ENCODE assay signal across 9 cellular contexts in genomic region chr19:3142292-3142670, GRCh38. TPM values are rescaled to one million over a fixed set of nuclear protein-coding genes. Genes with fewer than 3 reads are reported as not detected.
DNase-seq lines count a peak whose midpoint lies in the region; ATAC-seq, FAIRE-seq and TF ChIP-seq lines count a peak whose summit lies in the region.
"Had no signal": no experiment of that assay in that cellular context is flagged by ENCODE, and none has a peak within 500 bp of the region (broad histone marks: within the 10 kb centered on the region; RNA-seq: fewer than 3 reads in every experiment).

No MANE protein-coding gene starts in this region.

- no peak for TF ChIP-seq POLR2A in gastroesophageal sphincter (IDR thresholded peaks at IDR 0.05)

- TF ChIP-seq CTCF in gastroesophageal sphincter (IDR thresholded peaks at IDR 0.05) = no peak

- TF ChIP-seq EP300 in gastroesophageal sphincter (IDR thresholded peaks at IDR 0.05) = no peak

- H3K27ac Mint-ChIP-seq in activated CD4-positive, alpha-beta T cell treated with anti-CD3 and anti-CD28 coated beads, Interleukin-2, amount 10 ng/mL, durations not matched to agents 24 days and 14 days = peak overlapping the region; percentile 86

- no peak overlapping the region for H3K4me3 ChIP-seq in gastroesophageal sphincter
- H3K4me3 ChIP-seq: ovary had no signal

- H3K4me1 Mint-ChIP-seq in activated CD4-positive, alpha-beta T cell treated with anti-CD3 and anti-CD28 coated beads, Interleukin-2, amount 10 ng/mL, durations not matched to agents 24 days and 14 days = peaks cover 43% of the 10 kb centered on the region

- H3K4me3 Mint-ChIP-seq in activated CD4-positive, alpha-beta T cell treated with anti-CD3 and anti-CD28 coated beads, Interleukin-2, amount 10 ng/mL, durations not matched to agents 24 days and 14 days = peak overlapping the region; percentile 68

- H3K9me3 ChIP-seq in gastroesophageal sphincter = peaks cover 0 to 12% (median 0%) of the 10 kb centered on the region in 3 donors
- H3K9me3 ChIP-seq: ovary had no signal

- no peak for FAIRE-seq in HTR-8/SVneo (lab: Jason Lieb, UNC)

- intact Hi-C loops in activated CD4-positive, alpha-beta T cell treated with anti-CD3 and anti-CD28 coated beads, Interleukin-2, amount 10 ng/mL, durations not matched to agents 24 days and 14 days (cut with micrococcal nuclease) = loop anchor here (1.0 kb wide), 2 partner anchors 9 to 13 kb away; no protein-coding TSS in a partner anchor

- H3K36me3 Mint-ChIP-seq in activated CD4-positive, alpha-beta T cell treated with anti-CD3 and anti-CD28 coated beads, Interleukin-2, amount 10 ng/mL, durations not matched to agents 24 days and 14 days (ENCODE audit: low read depth) = peaks cover 47% of the 10 kb centered on the region

- peaks cover 0 to 9% (median 0%) of the 10 kb centered on the region in 3 donors for H3K4me1 ChIP-seq in gastroesophageal sphincter

- no peaks in the 10 kb centered on the region for H3K36me3 ChIP-seq in gastroesophageal sphincter
- H3K36me3 ChIP-seq: ovary had no signal

- peak; percentile 69 for DNase-seq in HTR-8/SVneo (ENCODE audit: insufficient read length, low spot score)
- DNase-seq in activated CD4-positive, alpha-beta T cell treated with anti-CD3 and anti-CD28 coated beads, Interleukin-2, amount 10 ng/mL, durations not matched to agents 24 days and 14 days = no peak
- peak; percentile 67 for DNase-seq in stimulated activated CD8-positive, alpha-beta memory T cell treated with anti-CD3 and anti-CD28 coated beads, Interleukin-4, amount 100 ng/mL, for 48 hours
- no peak for DNase-seq in cerebellar nuclear complex (lab: John Stamatoyannopoulos, UW)

- peaks cover 5% of the 10 kb centered on the region for H3K9me3 Mint-ChIP-seq in activated CD4-positive, alpha-beta T cell treated with anti-CD3 and anti-CD28 coated beads, Interleukin-2, amount 10 ng/mL, durations not matched to agents 24 days and 14 days

- ATAC-seq in gastroesophageal sphincter (peak; percentile 63), HG03025 (IDR thresholded peaks at IDR 0.05; ENCODE audit: low FRiP score, unreplicated experiment) (no peak), GM18873 (IDR thresholded peaks at IDR 0.05; ENCODE audit: low FRiP score, unreplicated experiment) (no peak), GM19351 (IDR thresholded peaks at IDR 0.05; ENCODE audit: unreplicated experiment) (no peak)

- H3K27ac ChIP-seq in gastroesophageal sphincter = peak overlapping the region in 3 of 4 donors; percentile 61 to 70 (median 67)
- H3K27ac ChIP-seq: ovary had no signal

- 13 to 43% methylated on average over 2 to 4 of the region's 6 CpGs for WGBS in gastroesophageal sphincter (ENCODE audit: low coverage in 1 of 2), 2 donors

- H3K27me3 ChIP-seq in gastroesophageal sphincter = peaks cover 16% of the 10 kb centered on the region
- H3K27me3 ChIP-seq: ovary had no signal

- H3K27me3 Mint-ChIP-seq in activated CD4-positive, alpha-beta T cell treated with anti-CD3 and anti-CD28 coated beads, Interleukin-2, amount 10 ng/mL, durations not matched to agents 24 days and 14 days = no peaks in the 10 kb centered on the region

RNA-seq across cellular contexts. Expression of gene GNA15, which starts 6.4 kb away (rescaled TPM):
- 134 and 135 TPM in 2 replicates for total RNA-seq in activated CD4-positive, alpha-beta T cell treated with anti-CD3 and anti-CD28 coated beads, Interleukin-2, amount 10 ng/mL, durations not matched to agents 24 days and 14 days
- total RNA-seq in gastroesophageal sphincter = 1 to 10 TPM; 1.2 to 9.3 (median 5.7) TPM

RNA-seq across cellular contexts. Expression of gene S1PR4, which starts 36.3 kb away (rescaled TPM):
- 41.8 and 43.7 TPM in 2 replicates for total RNA-seq in activated CD4-positive, alpha-beta T cell treated with anti-CD3 and anti-CD28 coated beads, Interleukin-2, amount 10 ng/mL, durations not matched to agents 24 days and 14 days
- total RNA-seq in gastroesophageal sphincter = 1 to 10 TPM in 2 of 4 donors, under 1 TPM in 2; 0.20 to 1.9 (median 1.1) TPM

RNA-seq across cellular contexts. Expression of gene NCLN, which starts 43.4 kb away (rescaled TPM):
- 114 and 116 TPM in 2 replicates for total RNA-seq in activated CD4-positive, alpha-beta T cell treated with anti-CD3 and anti-CD28 coated beads, Interleukin-2, amount 10 ng/mL, durations not matched to agents 24 days and 14 days
- 10 to 100 TPM; 18.0 to 42.3 (median 29.2) TPM for total RNA-seq in gastroesophageal sphincter

RNA-seq across cellular contexts. Expression of gene GNA11, which starts 48.1 kb away (rescaled TPM):
- 7.4 and 10.1 TPM in 2 replicates for total RNA-seq in activated CD4-positive, alpha-beta T cell treated with anti-CD3 and anti-CD28 coated beads, Interleukin-2, amount 10 ng/mL, durations not matched to agents 24 days and 14 days
- total RNA-seq in gastroesophageal sphincter = 100 to 1,000 TPM in 1 of 4 donors, 10 to 100 TPM in 3; 68.4 to 154 (median 83.4) TPM

Comparison
In these comparisons a context has a peak if more than half of its experiments do, and no peak if none do; other contexts are left out.
1. DNase-seq: peak in HTR-8/SVneo (single experiment) and stimulated activated CD8-positive, alpha-beta memory T cell treated with anti-CD3 and anti-CD28 coated beads, Interleukin-4, amount 100 ng/mL, for 48 hours (single experiment); none in activated CD4-positive, alpha-beta T cell treated with anti-CD3 and anti-CD28 coated beads, Interleukin-2, amount 10 ng/mL, durations not matched to agents 24 days and 14 days (single experiment) and cerebellar nuclear complex (0 of 2).
2. RNA of gene GNA15, which starts 6.4 kb away (total RNA-seq): 134 to 135 TPM in activated CD4-positive, alpha-beta T cell treated with anti-CD3 and anti-CD28 coated beads, Interleukin-2, amount 10 ng/mL, durations not matched to agents 24 days and 14 days; 1.2 to 9.3 TPM in gastroesophageal sphincter; every median in the first group is over 10 times any median in the second.
3. RNA of gene S1PR4, which starts 36.3 kb away (total RNA-seq): 41.8 to 43.7 TPM in activated CD4-positive, alpha-beta T cell treated with anti-CD3 and anti-CD28 coated beads, Interleukin-2, amount 10 ng/mL, durations not matched to agents 24 days and 14 days; 0.20 to 1.9 TPM in gastroesophageal sphincter; every median in the first group is over 10 times any median in the second.